Comparison of ENCODE assay signal across 1 cellular context in the genomic region with DNA sequence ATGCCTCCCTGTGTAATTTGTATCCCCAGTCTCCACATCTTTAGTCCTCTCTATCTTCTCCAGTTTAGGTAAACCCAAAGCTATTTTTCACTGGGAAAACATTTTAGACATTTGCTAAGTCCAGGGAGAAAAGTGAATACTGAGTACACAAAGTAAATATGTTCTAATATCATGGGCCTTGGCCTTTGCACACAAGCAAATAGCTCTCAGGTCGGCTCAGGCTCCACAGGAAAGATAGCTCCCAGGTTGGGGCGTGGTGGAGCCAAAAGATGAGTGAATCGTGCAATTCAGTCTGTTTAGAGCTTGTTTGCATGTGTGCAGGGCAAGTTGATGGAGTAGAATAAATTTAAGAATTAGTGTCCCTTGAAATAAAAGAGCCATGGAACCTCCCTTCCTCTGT.
TF ChIP-seq lines count a peak whose summit lies in the region.

No MANE protein-coding gene starts in this region.

TF ChIP-seq in HepG2, 621 proteins besides CTCF, POLR2A, EP300 and RAD21 (continued from another document and continues in another):
- TF ChIP-seq YEATS4 (CRISPR knock-in tag; IDR thresholded peaks at IDR 0.05; ENCODE audit: borderline replicate concordance) (0 out of 2 replicates have a peak, but pooled peaks have one; percentile 21), ZSCAN9 (CRISPR knock-in tag; IDR thresholded peaks at IDR 0.05; ENCODE audit: borderline replicate concordance) (no peak; the same call in 1 of the 2 replicates), SMAD1 (CRISPR knock-in tag; IDR thresholded peaks at IDR 0.05; ENCODE audit: borderline replicate concordance, low read depth) (no peak), ZNF891 (CRISPR knock-in tag; IDR thresholded peaks at IDR 0.05) (no peak), NFIC (IDR thresholded peaks at IDR 0.05; ENCODE audit: low read length) (peak; percentile 38; the same call in 1 of the 2 replicates), KDM5B (CRISPR knock-in tag; IDR thresholded peaks at IDR 0.05; ENCODE audit: borderline replicate concordance) (no peak), ZNF260 (CRISPR knock-in tag; IDR thresholded peaks at IDR 0.05; ENCODE audit: borderline replicate concordance, low read depth) (no peak), CHCHD3 (CRISPR knock-in tag; IDR thresholded peaks at IDR 0.05) (no peak), NFE2 (CRISPR knock-in tag; IDR thresholded peaks at IDR 0.05) (no peak), ZNF235 (CRISPR knock-in tag; IDR thresholded peaks at IDR 0.05; ENCODE audit: borderline replicate concordance) (no peak), ZEB1 (IDR thresholded peaks at IDR 0.05; ENCODE audit: insufficient replicate concordance, low read depth) (peak; percentile 63), KLF16 (CRISPR knock-in tag; IDR thresholded peaks at IDR 0.05) (0 out of 4 replicates have a peak, but pooled peaks of 1 of the 2 experiments have one; percentile 39), MYC (CRISPR knock-in tag; IDR thresholded peaks at IDR 0.05; ENCODE audit: borderline replicate concordance) (no peak), ZSCAN22 (CRISPR knock-in tag; IDR thresholded peaks at IDR 0.05) (no peak), ZBTB8A (CRISPR knock-in tag; IDR thresholded peaks at IDR 0.05; ENCODE audit: borderline replicate concordance, low read depth) (no peak), CREM (IDR thresholded peaks at IDR 0.05) (peak; percentile 35; the same call in 1 of the 2 replicates), CREM (CRISPR knock-in tag; IDR thresholded peaks at IDR 0.05) (no peak), AGO2 (optimal IDR thresholded peaks at IDR 0.05; ENCODE audit: low read depth, low read length) (no peak), ATM (IDR thresholded peaks at IDR 0.05; ENCODE audit: borderline replicate concordance) (no peak), RCOR2 (CRISPR knock-in tag; IDR thresholded peaks at IDR 0.05) (0 out of 2 replicates have a peak, but pooled peaks have one; percentile 18), ZFP36 (IDR thresholded peaks at IDR 0.05; ENCODE audit: borderline replicate concordance, low read depth, low read length, partially characterized antibody) (no peak), ZC3H4 (CRISPR knock-in tag; IDR thresholded peaks at IDR 0.05; ENCODE audit: borderline replicate concordance) (no peak), ZNF263 (CRISPR knock-in tag; IDR thresholded peaks at IDR 0.05) (no peak), FOXK1 (CRISPR knock-in tag; IDR thresholded peaks at IDR 0.05; ENCODE audit: borderline replicate concordance, low read depth) (0 out of 2 replicates have a peak, but pooled peaks have one; percentile 22), ZSCAN31 (CRISPR knock-in tag; IDR thresholded peaks at IDR 0.05; ENCODE audit: low read depth) (no peak), SSRP1 (CRISPR knock-in tag; IDR thresholded peaks at IDR 0.05) (no peak), ZNF772 (CRISPR knock-in tag; IDR thresholded peaks at IDR 0.05) (no peak), MIXL1 (CRISPR knock-in tag; IDR thresholded peaks at IDR 0.05) (peak; percentile 47; the same call in 1 of the 2 replicates), HNF4A (CRISPR knock-in tag; IDR thresholded peaks at IDR 0.05) (peak; percentile 78)
- TF ChIP-seq, protein P1, sequence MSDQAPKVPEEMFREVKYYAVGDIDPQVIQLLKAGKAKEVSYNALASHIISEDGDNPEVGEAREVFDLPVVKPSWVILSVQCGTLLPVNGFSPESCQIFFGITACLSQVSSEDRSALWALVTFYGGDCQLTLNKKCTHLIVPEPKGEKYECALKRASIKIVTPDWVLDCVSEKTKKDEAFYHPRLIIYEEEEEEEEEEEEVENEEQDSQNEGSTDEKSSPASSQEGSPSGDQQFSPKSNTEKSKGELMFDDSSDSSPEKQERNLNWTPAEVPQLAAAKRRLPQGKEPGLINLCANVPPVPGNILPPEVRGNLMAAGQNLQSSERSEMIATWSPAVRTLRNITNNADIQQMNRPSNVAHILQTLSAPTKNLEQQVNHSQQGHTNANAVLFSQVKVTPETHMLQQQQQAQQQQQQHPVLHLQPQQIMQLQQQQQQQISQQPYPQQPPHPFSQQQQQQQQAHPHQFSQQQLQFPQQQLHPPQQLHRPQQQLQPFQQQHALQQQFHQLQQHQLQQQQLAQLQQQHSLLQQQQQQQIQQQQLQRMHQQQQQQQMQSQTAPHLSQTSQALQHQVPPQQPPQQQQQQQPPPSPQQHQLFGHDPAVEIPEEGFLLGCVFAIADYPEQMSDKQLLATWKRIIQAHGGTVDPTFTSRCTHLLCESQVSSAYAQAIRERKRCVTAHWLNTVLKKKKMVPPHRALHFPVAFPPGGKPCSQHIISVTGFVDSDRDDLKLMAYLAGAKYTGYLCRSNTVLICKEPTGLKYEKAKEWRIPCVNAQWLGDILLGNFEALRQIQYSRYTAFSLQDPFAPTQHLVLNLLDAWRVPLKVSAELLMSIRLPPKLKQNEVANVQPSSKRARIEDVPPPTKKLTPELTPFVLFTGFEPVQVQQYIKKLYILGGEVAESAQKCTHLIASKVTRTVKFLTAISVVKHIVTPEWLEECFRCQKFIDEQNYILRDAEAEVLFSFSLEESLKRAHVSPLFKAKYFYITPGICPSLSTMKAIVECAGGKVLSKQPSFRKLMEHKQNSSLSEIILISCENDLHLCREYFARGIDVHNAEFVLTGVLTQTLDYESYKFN (CRISPR knock-in tag; conservative IDR thresholded peaks at IDR 0.05): peak; percentile 85
- TF ChIP-seq, protein P2, sequence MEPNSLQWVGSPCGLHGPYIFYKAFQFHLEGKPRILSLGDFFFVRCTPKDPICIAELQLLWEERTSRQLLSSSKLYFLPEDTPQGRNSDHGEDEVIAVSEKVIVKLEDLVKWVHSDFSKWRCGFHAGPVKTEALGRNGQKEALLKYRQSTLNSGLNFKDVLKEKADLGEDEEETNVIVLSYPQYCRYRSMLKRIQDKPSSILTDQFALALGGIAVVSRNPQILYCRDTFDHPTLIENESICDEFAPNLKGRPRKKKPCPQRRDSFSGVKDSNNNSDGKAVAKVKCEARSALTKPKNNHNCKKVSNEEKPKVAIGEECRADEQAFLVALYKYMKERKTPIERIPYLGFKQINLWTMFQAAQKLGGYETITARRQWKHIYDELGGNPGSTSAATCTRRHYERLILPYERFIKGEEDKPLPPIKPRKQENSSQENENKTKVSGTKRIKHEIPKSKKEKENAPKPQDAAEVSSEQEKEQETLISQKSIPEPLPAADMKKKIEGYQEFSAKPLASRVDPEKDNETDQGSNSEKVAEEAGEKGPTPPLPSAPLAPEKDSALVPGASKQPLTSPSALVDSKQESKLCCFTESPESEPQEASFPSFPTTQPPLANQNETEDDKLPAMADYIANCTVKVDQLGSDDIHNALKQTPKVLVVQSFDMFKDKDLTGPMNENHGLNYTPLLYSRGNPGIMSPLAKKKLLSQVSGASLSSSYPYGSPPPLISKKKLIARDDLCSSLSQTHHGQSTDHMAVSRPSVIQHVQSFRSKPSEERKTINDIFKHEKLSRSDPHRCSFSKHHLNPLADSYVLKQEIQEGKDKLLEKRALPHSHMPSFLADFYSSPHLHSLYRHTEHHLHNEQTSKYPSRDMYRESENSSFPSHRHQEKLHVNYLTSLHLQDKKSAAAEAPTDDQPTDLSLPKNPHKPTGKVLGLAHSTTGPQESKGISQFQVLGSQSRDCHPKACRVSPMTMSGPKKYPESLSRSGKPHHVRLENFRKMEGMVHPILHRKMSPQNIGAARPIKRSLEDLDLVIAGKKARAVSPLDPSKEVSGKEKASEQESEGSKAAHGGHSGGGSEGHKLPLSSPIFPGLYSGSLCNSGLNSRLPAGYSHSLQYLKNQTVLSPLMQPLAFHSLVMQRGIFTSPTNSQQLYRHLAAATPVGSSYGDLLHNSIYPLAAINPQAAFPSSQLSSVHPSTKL (CRISPR knock-in tag; IDR thresholded peaks at IDR 0.05): peak; percentile 87
- TF ChIP-seq, protein P3, sequence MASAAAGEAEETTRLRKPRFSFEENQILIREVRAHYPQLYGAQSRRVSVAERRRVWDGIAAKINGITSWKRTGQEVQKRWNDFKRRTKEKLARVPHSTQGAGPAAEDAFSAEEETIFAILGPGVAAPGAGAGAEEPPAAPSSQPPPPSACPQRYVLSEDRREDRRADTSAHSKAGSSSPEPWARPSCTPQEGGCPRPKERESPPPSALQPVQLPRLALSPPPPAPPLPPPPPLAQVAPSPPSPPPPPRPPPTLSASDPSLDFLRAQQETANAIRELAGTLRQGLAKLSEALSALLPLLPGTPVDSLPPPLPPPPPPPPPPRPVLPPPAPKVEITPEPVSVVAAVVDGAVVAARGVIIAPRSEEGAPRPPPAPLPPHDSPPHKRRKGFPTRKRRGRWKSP (CRISPR knock-in tag; IDR thresholded peaks at IDR 0.05): 0 out of 2 replicates have a peak, but pooled peaks have one; percentile 30
- TF ChIP-seq, protein P4, sequence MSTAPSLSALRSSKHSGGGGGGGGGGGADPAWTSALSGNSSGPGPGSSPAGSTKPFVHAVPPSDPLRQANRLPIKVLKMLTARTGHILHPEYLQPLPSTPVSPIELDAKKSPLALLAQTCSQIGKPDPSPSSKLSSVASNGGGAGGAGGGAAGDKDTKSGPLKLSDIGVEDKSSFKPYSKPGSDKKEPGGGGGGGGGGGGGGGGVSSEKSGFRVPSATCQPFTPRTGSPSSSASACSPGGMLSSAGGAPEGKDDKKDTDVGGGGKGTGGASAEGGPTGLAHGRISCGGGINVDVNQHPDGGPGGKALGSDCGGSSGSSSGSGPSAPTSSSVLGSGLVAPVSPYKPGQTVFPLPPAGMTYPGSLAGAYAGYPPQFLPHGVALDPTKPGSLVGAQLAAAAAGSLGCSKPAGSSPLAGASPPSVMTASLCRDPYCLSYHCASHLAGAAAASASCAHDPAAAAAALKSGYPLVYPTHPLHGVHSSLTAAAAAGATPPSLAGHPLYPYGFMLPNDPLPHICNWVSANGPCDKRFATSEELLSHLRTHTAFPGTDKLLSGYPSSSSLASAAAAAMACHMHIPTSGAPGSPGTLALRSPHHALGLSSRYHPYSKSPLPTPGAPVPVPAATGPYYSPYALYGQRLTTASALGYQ (CRISPR knock-in tag; IDR thresholded peaks at IDR 0.05): no peak
- TF ChIP-seq, protein P5, sequence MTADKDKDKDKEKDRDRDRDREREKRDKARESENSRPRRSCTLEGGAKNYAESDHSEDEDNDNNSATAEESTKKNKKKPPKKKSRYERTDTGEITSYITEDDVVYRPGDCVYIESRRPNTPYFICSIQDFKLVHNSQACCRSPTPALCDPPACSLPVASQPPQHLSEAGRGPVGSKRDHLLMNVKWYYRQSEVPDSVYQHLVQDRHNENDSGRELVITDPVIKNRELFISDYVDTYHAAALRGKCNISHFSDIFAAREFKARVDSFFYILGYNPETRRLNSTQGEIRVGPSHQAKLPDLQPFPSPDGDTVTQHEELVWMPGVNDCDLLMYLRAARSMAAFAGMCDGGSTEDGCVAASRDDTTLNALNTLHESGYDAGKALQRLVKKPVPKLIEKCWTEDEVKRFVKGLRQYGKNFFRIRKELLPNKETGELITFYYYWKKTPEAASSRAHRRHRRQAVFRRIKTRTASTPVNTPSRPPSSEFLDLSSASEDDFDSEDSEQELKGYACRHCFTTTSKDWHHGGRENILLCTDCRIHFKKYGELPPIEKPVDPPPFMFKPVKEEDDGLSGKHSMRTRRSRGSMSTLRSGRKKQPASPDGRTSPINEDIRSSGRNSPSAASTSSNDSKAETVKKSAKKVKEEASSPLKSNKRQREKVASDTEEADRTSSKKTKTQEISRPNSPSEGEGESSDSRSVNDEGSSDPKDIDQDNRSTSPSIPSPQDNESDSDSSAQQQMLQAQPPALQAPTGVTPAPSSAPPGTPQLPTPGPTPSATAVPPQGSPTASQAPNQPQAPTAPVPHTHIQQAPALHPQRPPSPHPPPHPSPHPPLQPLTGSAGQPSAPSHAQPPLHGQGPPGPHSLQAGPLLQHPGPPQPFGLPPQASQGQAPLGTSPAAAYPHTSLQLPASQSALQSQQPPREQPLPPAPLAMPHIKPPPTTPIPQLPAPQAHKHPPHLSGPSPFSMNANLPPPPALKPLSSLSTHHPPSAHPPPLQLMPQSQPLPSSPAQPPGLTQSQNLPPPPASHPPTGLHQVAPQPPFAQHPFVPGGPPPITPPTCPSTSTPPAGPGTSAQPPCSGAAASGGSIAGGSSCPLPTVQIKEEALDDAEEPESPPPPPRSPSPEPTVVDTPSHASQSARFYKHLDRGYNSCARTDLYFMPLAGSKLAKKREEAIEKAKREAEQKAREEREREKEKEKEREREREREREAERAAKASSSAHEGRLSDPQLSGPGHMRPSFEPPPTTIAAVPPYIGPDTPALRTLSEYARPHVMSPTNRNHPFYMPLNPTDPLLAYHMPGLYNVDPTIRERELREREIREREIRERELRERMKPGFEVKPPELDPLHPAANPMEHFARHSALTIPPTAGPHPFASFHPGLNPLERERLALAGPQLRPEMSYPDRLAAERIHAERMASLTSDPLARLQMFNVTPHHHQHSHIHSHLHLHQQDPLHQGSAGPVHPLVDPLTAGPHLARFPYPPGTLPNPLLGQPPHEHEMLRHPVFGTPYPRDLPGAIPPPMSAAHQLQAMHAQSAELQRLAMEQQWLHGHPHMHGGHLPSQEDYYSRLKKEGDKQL (CRISPR knock-in tag; IDR thresholded peaks at IDR 0.05; ENCODE audit: low read depth): 0 out of 2 replicates have a peak, but pooled peaks have one; percentile 37
- TF ChIP-seq, protein P6, sequence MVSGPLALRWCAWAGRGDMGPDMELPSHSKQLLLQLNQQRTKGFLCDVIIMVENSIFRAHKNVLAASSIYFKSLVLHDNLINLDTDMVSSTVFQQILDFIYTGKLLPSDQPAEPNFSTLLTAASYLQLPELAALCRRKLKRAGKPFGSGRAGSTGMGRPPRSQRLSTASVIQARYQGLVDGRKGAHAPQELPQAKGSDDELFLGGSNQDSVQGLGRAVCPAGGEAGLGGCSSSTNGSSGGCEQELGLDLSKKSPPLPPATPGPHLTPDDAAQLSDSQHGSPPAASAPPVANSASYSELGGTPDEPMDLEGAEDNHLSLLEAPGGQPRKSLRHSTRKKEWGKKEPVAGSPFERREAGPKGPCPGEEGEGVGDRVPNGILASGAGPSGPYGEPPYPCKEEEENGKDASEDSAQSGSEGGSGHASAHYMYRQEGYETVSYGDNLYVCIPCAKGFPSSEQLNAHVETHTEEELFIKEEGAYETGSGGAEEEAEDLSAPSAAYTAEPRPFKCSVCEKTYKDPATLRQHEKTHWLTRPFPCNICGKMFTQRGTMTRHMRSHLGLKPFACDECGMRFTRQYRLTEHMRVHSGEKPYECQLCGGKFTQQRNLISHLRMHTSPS (CRISPR knock-in tag; IDR thresholded peaks at IDR 0.05; ENCODE audit: low read depth): no peak
- TF ChIP-seq, protein P7, sequence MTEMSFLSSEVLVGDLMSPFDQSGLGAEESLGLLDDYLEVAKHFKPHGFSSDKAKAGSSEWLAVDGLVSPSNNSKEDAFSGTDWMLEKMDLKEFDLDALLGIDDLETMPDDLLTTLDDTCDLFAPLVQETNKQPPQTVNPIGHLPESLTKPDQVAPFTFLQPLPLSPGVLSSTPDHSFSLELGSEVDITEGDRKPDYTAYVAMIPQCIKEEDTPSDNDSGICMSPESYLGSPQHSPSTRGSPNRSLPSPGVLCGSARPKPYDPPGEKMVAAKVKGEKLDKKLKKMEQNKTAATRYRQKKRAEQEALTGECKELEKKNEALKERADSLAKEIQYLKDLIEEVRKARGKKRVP (CRISPR knock-in tag; IDR thresholded peaks at IDR 0.05): peak in 1 of 2 experiments; percentile 28; a peak in 1 of 4 replicates
- TF ChIP-seq, protein P8, sequence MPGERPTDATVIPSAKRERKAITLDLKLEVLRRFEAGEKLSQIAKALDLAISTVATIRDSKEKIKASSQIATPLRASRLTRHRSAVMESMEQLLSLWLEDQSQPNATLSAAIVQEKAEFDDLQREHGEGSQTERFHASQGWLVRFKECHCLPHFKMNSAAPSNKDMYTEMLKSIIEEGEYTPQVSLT (CRISPR knock-in tag; IDR thresholded peaks at IDR 0.05; ENCODE audit: borderline replicate concordance, low read depth): no peak
